In the genomic region with DNA sequence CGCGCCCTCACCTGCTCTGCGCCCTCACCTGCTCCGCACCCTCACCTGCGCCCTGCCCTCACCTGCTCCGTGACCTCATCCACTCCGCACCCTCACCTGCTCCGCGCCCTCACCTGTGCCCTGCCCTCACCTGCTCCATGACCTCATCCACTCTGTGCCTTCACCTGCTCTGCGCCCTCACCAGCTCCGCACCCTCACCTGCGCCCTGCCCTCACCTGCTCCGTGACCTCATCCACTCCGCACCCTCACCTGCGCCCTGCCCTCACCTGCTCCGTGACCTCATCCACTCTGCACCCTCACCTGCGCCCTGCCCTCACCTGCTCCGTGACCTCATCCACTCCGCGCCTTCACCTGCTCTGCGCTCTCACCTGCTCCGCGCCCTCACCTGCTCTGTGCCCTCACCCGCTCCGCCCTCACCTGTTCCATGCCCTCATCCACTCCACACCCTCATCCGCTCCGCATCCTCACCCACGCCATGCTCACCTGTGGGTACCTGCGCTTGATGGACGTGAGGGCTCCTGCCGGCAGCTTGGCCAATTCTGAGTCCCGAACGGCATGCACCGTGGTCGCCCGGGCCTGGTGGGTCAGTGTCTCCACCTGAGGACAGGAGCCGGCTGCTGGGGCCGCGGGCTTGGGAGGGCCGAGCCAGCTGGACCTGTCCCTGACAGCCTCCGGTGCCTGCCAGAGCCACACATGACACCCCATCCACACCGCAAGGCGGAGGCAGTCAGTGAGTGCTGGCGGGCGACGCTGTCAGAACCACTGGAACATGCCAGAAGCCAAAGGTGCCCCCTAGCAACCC, we compare ENCODE assay signal across 1 cellular context.
TF ChIP-seq lines count a peak whose summit lies in the region.

No MANE protein-coding gene starts in this region.

TF ChIP-seq in H1, 55 proteins besides CTCF, POLR2A, EP300 and RAD21:
- TF ChIP-seq FOSL1 (IDR thresholded peaks at IDR 0.05; ENCODE audit: insufficient read depth, low read depth, low read length) (no peak), KDM4A (IDR thresholded peaks at IDR 0.05; ENCODE audit: low read depth, low read length, severe bottlenecking) (no peak), SIN3A (conservative IDR thresholded peaks at IDR 0.05 in 1 of 2, IDR thresholded peaks at IDR 0.05 in 1 of 2; ENCODE audit: low read depth in 1 of 2, low read length in 2 of 2) (no peak), SP4 (IDR thresholded peaks at IDR 0.05; ENCODE audit: low read length) (no peak), ZNF274 (IDR thresholded peaks at IDR 0.05; ENCODE audit: borderline replicate concordance, extremely low read depth, low read length) (no peak), TAF7 (optimal IDR thresholded peaks at IDR 0.05; ENCODE audit: borderline replicate concordance, low read depth, low read length) (no peak), CHD2 (IDR thresholded peaks at IDR 0.05; ENCODE audit: low read length) (no peak), EGR1 (IDR thresholded peaks at IDR 0.05; ENCODE audit: borderline replicate concordance, low read depth, low read length) (no peak), USF2 (IDR thresholded peaks at IDR 0.05; ENCODE audit: low read length) (no peak), SAP30 (IDR thresholded peaks at IDR 0.05; ENCODE audit: insufficient read depth, insufficient replicate concordance, low read length) (no peak), ATF2 (IDR thresholded peaks at IDR 0.05; ENCODE audit: low read length) (no peak), HDAC2 (IDR thresholded peaks at IDR 0.05; ENCODE audit: borderline replicate concordance in 1 of 2, low read depth in 2 of 2, low read length in 2 of 2) (no peak), GABPA (IDR thresholded peaks at IDR 0.05; ENCODE audit: borderline replicate concordance, insufficient read depth, low read length) (no peak), KDM5A (IDR thresholded peaks at IDR 0.05; ENCODE audit: low read length) (no peak), YY1 (IDR thresholded peaks at IDR 0.05; ENCODE audit: low read depth, low read length) (no peak), POU5F1 (IDR thresholded peaks at IDR 0.05; ENCODE audit: low read depth, low read length) (no peak), RXRA (IDR thresholded peaks at IDR 0.05; ENCODE audit: insufficient read depth, low read depth, low read length) (no peak), CREB1 (IDR thresholded peaks at IDR 0.05) (no peak)
- TF ChIP-seq, protein P1, sequence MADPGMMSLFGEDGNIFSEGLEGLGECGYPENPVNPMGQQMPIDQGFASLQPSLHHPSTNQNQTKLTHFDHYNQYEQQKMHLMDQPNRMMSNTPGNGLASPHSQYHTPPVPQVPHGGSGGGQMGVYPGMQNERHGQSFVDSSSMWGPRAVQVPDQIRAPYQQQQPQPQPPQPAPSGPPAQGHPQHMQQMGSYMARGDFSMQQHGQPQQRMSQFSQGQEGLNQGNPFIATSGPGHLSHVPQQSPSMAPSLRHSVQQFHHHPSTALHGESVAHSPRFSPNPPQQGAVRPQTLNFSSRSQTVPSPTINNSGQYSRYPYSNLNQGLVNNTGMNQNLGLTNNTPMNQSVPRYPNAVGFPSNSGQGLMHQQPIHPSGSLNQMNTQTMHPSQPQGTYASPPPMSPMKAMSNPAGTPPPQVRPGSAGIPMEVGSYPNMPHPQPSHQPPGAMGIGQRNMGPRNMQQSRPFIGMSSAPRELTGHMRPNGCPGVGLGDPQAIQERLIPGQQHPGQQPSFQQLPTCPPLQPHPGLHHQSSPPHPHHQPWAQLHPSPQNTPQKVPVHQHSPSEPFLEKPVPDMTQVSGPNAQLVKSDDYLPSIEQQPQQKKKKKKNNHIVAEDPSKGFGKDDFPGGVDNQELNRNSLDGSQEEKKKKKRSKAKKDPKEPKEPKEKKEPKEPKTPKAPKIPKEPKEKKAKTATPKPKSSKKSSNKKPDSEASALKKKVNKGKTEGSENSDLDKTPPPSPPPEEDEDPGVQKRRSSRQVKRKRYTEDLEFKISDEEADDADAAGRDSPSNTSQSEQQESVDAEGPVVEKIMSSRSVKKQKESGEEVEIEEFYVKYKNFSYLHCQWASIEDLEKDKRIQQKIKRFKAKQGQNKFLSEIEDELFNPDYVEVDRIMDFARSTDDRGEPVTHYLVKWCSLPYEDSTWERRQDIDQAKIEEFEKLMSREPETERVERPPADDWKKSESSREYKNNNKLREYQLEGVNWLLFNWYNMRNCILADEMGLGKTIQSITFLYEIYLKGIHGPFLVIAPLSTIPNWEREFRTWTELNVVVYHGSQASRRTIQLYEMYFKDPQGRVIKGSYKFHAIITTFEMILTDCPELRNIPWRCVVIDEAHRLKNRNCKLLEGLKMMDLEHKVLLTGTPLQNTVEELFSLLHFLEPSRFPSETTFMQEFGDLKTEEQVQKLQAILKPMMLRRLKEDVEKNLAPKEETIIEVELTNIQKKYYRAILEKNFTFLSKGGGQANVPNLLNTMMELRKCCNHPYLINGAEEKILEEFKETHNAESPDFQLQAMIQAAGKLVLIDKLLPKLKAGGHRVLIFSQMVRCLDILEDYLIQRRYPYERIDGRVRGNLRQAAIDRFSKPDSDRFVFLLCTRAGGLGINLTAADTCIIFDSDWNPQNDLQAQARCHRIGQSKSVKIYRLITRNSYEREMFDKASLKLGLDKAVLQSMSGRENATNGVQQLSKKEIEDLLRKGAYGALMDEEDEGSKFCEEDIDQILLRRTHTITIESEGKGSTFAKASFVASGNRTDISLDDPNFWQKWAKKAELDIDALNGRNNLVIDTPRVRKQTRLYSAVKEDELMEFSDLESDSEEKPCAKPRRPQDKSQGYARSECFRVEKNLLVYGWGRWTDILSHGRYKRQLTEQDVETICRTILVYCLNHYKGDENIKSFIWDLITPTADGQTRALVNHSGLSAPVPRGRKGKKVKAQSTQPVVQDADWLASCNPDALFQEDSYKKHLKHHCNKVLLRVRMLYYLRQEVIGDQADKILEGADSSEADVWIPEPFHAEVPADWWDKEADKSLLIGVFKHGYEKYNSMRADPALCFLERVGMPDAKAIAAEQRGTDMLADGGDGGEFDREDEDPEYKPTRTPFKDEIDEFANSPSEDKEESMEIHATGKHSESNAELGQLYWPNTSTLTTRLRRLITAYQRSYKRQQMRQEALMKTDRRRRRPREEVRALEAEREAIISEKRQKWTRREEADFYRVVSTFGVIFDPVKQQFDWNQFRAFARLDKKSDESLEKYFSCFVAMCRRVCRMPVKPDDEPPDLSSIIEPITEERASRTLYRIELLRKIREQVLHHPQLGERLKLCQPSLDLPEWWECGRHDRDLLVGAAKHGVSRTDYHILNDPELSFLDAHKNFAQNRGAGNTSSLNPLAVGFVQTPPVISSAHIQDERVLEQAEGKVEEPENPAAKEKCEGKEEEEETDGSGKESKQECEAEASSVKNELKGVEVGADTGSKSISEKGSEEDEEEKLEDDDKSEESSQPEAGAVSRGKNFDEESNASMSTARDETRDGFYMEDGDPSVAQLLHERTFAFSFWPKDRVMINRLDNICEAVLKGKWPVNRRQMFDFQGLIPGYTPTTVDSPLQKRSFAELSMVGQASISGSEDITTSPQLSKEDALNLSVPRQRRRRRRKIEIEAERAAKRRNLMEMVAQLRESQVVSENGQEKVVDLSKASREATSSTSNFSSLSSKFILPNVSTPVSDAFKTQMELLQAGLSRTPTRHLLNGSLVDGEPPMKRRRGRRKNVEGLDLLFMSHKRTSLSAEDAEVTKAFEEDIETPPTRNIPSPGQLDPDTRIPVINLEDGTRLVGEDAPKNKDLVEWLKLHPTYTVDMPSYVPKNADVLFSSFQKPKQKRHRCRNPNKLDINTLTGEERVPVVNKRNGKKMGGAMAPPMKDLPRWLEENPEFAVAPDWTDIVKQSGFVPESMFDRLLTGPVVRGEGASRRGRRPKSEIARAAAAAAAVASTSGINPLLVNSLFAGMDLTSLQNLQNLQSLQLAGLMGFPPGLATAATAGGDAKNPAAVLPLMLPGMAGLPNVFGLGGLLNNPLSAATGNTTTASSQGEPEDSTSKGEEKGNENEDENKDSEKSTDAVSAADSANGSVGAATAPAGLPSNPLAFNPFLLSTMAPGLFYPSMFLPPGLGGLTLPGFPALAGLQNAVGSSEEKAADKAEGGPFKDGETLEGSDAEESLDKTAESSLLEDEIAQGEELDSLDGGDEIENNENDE (IDR thresholded peaks at IDR 0.05; ENCODE audit: insufficient replicate concordance, low read length), result no peak
